1 cellular context compared by ENCODE assay signal in the genomic region with DNA sequence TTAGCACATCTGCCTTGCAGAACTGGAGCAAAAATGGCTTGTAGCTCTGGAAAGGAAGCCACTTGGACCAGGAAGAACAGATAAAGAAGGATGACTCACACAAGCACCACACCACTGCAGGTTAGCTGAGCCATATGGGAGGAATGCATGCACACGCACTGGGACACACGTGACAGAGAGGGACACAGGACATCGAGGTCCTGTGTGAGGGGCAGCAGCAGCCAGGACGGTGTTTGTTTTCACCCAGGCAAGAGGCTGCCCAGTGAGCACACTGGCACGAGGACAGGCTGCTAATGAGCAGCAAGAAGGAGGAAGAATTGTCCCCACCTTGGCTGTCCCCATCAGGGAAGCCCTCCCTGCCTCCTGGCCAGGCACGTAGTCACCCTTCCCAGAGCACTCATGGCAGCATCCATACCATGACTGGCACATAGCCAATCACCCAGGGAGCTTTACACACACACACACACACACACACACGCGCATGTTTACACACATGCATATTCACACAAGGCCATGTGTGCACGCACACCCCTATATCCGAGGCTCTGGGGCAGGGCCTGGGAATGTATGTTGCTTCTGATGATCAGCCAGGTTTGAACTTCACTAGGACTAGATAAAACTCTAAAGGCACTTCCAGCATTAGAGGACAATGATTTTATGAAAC.
TF ChIP-seq lines count a peak whose summit lies in the region.

No MANE protein-coding gene starts in this region.

TF ChIP-seq in SK-N-SH treated with all-trans-retinoic acid at 6 μM for 48 hours, 23 proteins besides CTCF, POLR2A, EP300 and RAD21 (continued from another document):
- TF ChIP-seq PATZ1 (CRISPR knock-in tag; IDR thresholded peaks at IDR 0.05; ENCODE audit: borderline replicate concordance) (no peak), SNAI2 (CRISPR knock-in tag; IDR thresholded peaks at IDR 0.05) (no peak), OSR1 (CRISPR knock-in tag; IDR thresholded peaks at IDR 0.05) (no peak), ESRRG (CRISPR knock-in tag; IDR thresholded peaks at IDR 0.05) (no peak), GLIS3 (CRISPR knock-in tag; IDR thresholded peaks at IDR 0.05) (no peak)
